ENCODE assay signal across 2 cellular contexts in genomic region chr17:31318298-31319190, GRCh38.
TF ChIP-seq lines count a peak whose summit lies in the region.

No MANE protein-coding gene starts in this region.

TF ChIP-seq in liver, 16 proteins besides CTCF, POLR2A, EP300 and RAD21:
- TF ChIP-seq ZBTB33 (IDR thresholded peaks at IDR 0.05) (no peak), GABPA (IDR thresholded peaks at IDR 0.05 in 1 of 2, conservative IDR thresholded peaks at IDR 0.05 in 1 of 2) (no peak), NR2F2 (IDR thresholded peaks at IDR 0.05) (no peak), MAX (IDR thresholded peaks at IDR 0.05) (no peak), HNF4G (IDR thresholded peaks at IDR 0.05) (no peak), SP1 (IDR thresholded peaks at IDR 0.05) (no peak), FOXA1 (IDR thresholded peaks at IDR 0.05) (no peak), REST (IDR thresholded peaks at IDR 0.05) (no peak)

TF ChIP-seq in HepG2, 621 proteins besides CTCF, POLR2A, EP300 and RAD21:
- no peak for TF ChIP-seq SRY (CRISPR knock-in tag; IDR thresholded peaks at IDR 0.05)
